In the genomic region with DNA sequence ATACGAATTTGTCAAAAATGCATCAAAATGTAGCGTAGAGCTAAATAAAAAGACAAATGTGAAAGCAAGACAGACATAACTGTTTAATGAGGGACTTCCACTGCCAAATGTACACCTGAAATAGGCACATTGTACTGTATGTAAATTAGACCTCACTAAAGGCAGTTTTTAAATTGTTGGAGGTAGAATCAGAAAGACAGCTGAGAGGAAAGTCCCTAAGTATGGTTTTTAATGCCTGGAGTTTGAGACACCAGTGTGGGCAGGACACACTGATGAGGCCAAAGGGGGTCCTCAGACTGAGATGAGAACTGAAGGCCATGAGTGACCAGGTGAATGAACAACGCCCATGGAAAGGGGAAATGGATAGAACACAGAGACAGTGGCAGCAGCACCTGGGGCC, we compare ENCODE assay signal across 17 cellular contexts. TPM values are rescaled to one million over a fixed set of nuclear protein-coding genes. Genes with fewer than 3 reads are reported as not detected.
A peak's percentile ranks its signal among the peaks of the same experiment; 100 is the strongest.
DNase-seq lines count a peak whose midpoint lies in the region; ATAC-seq and TF ChIP-seq lines count a peak whose summit lies in the region.
"Had no signal": no experiment of that assay in that cellular context is flagged by ENCODE, and none has a peak within 500 bp of the region (broad histone marks: within the 10 kb centered on the region; RNA-seq: fewer than 3 reads in every experiment).

No MANE protein-coding gene starts in this region.

- no peaks in the 10 kb centered on the region for H3K27me3 Mint-ChIP-seq in CD4-positive, alpha-beta memory T cell
- H3K27me3 Mint-ChIP-seq in dendritic cell treated with granulocyte-macrophage colony-stimulating factor and Interleukin-4, amounts not matched to agents 40 ng/mL and 50 ng/mL, for 4 days, result no peaks in the 10 kb centered on the region
- no peaks in the 10 kb centered on the region for H3K27me3 Mint-ChIP-seq in effector memory CD8-positive, alpha-beta T cell

- H3K9me3 ChIP-seq in CD4-positive, alpha-beta memory T cell (ENCODE audit: control insufficient read depth in 1 of 2, low read length in 2 of 2), result no peaks in the 10 kb centered on the region
- H3K9me3 ChIP-seq in prostate gland (no peaks in the 10 kb centered on the region), aorta (ENCODE audit: control insufficient read depth, low read length) (no peaks in the 10 kb centered on the region)
- H3K9me3 ChIP-seq: suprapubic skin had no signal

- H3K4me3 Mint-ChIP-seq in CD4-positive, alpha-beta memory T cell, result no peak overlapping the region
- H3K4me3 Mint-ChIP-seq in dendritic cell treated with granulocyte-macrophage colony-stimulating factor and Interleukin-4, amounts not matched to agents 40 ng/mL and 50 ng/mL, for 4 days, result no peak overlapping the region
- H3K4me3 Mint-ChIP-seq in effector memory CD8-positive, alpha-beta T cell, result peak overlapping the region in 1 of 2 donors; percentile 33

- H3K9ac ChIP-seq in KMS-11, result no peak overlapping the region
- H3K9ac ChIP-seq: parathyroid adenoma had no signal

- H3K4me3 ChIP-seq in CD4-positive, alpha-beta memory T cell (ENCODE audit: low read length in 2 of 2), result no peak overlapping the region
- H3K4me3 ChIP-seq in KMS-11 (IDR thresholded peaks at IDR 0.05; ENCODE audit: insufficient read depth, low read depth, low read length), result no peak overlapping the region
- H3K4me3 ChIP-seq in prostate gland, result no peak overlapping the region
- no peak overlapping the region for H3K4me3 ChIP-seq in aorta (ENCODE audit: low read length in 2 of 2)
- H3K4me3 ChIP-seq: K562, suprapubic skin had no signal

- no peak overlapping the region for H2AFZ ChIP-seq in KMS-11 (ENCODE audit: low read depth)
- H2AFZ ChIP-seq: parathyroid adenoma had no signal

- peaks cover 16% of the 10 kb centered on the region for H4K20me1 ChIP-seq in KMS-11 (ENCODE audit: insufficient read depth)

- POLR2A ChIA-PET in CD4-positive, alpha-beta memory T cell (lab: Charles Lee; ENCODE audit: partially characterized antibody), result interaction anchor here (0.9 kb wide), 1 partner anchor 36 kb away, joined by 3 read pairs; no protein-coding TSS in a partner anchor

- 83% methylated on average over 3 of the region's 3 CpGs for WGBS in prostate gland
- 92 to 95% methylated on average over 3 of the region's 3 CpGs for WGBS in aorta, 2 donors

- peak overlapping the region in 4 of 7 donors; percentile 8 to 78 (median 67) for H3K27ac Mint-ChIP-seq in CD4-positive, alpha-beta memory T cell
- peak overlapping the region; percentile 8 for H3K27ac Mint-ChIP-seq in dendritic cell treated with granulocyte-macrophage colony-stimulating factor and Interleukin-4, amounts not matched to agents 40 ng/mL and 50 ng/mL, for 4 days
- peak overlapping the region in 1 of 2 donors; percentile 59 for H3K27ac Mint-ChIP-seq in effector memory CD8-positive, alpha-beta T cell

- H3K4me1 ChIP-seq in CD4-positive, alpha-beta memory T cell (ENCODE audit: insufficient read depth, low read length), result peaks cover 14% of the 10 kb centered on the region
- peaks cover 93% of the 10 kb centered on the region for H3K4me1 ChIP-seq in KMS-11 (ENCODE audit: low read depth, poor library complexity, severe bottlenecking)
- H3K4me1 ChIP-seq in prostate gland (replicated peaks), result peaks cover 17% of the 10 kb centered on the region
- H3K4me1 ChIP-seq in aorta (ENCODE audit: control insufficient read depth in 1 of 2, insufficient read depth in 2 of 2, low read length in 2 of 2), result no peaks in the 10 kb centered on the region

- TF ChIP-seq CTCF in KMS-11 (conservative IDR thresholded peaks at IDR 0.05; ENCODE audit: low read depth, low read length) (no peak), prostate gland (IDR thresholded peaks at IDR 0.05) (no peak)

- no peak overlapping the region for H3K27ac ChIP-seq in CD4-positive, alpha-beta memory T cell (ENCODE audit: low read depth, low read length)
- H3K27ac ChIP-seq in KMS-11 (no peak overlapping the region; the same call in 1 of the 2 replicates), prostate gland (peak overlapping the region; percentile 5 to 83), aorta (ENCODE audit: low read depth in 1 of 2, low read length in 2 of 2) (no peak overlapping the region)
- H3K27ac ChIP-seq: parathyroid adenoma, suprapubic skin had no signal

- ATAC-seq in HG02798 (IDR thresholded peaks at IDR 0.05; ENCODE audit: poor library complexity, unreplicated experiment), result no peak
- ATAC-seq in aorta (ENCODE audit: low FRiP score), result no peak
- ATAC-seq in effector memory CD8-positive, alpha-beta T cell (replicated peaks), result no peak

- H3K79me2 ChIP-seq in KMS-11 (ENCODE audit: insufficient read depth, low read depth), result peaks cover 99% of the 10 kb centered on the region

- H3K4me2 ChIP-seq in KMS-11, result peak overlapping the region; percentile 15; the same call in 1 of the 2 replicates

- H3K4me1 Mint-ChIP-seq in CD4-positive, alpha-beta memory T cell, result peaks cover 19 to 57% (median 35%) of the 10 kb centered on the region in 4 donors
- H3K4me1 Mint-ChIP-seq in dendritic cell treated with granulocyte-macrophage colony-stimulating factor and Interleukin-4, amounts not matched to agents 40 ng/mL and 50 ng/mL, for 4 days (ENCODE audit: low read depth), result peaks cover 40% of the 10 kb centered on the region
- H3K4me1 Mint-ChIP-seq in effector memory CD8-positive, alpha-beta T cell (ENCODE audit: low read depth in 2 of 2), result peaks cover 39 to 40% of the 10 kb centered on the region in 2 donors

- intact Hi-C loops in CD4-positive, alpha-beta memory T cell (cut with micrococcal nuclease), result no loop called here
- intact Hi-C loops in dendritic cell treated with granulocyte-macrophage colony-stimulating factor and Interleukin-4, amounts not matched to agents 40 ng/mL and 50 ng/mL, for 4 days (cut with micrococcal nuclease), result no loop called here
- intact Hi-C loops in prostate gland (cut with DNase I), result no loop called here
- intact Hi-C loops in aorta (cut with DNase I), result no loop called here

- no peak for DNase-seq in CD4-positive, alpha-beta memory T cell
- DNase-seq in prostate gland (ENCODE audit: low spot score) (no peak), aorta (no peak)
- DNase-seq in stimulated activated CD4-positive, alpha-beta T cell treated with anti-CD3 and anti-CD28 coated beads, Interleukin-12 subunit alpha, Interleukin-12 subunit beta, amount 100 ng/mL, for 4 hours, result no peak
- no peak for DNase-seq in effector memory CD8-positive, alpha-beta T cell
- DNase-seq: activated CD4-positive, alpha-beta T cell treated with anti-CD3 and anti-CD28 coated beads for 1 hour; activated gamma-delta T cell; left cardiac atrium; NCI-H2081; NK-92 treated with Interleukin-12 subunit alpha and Interleukin-12 subunit beta, amount 100 ng/mL, for 24 hours; stimulated activated CD4-positive, alpha-beta T cell treated with anti-CD3 and anti-CD28 coated beads, Interleukin-2, amount 100 ng/mL, for 48 hours had no signal

- TF ChIP-seq POLR2A in prostate gland (IDR thresholded peaks at IDR 0.05), result no peak

- H3K36me3 Mint-ChIP-seq in CD4-positive, alpha-beta memory T cell, result peaks cover 0 to 14% of the 10 kb centered on the region in 2 donors
- peaks cover 23% of the 10 kb centered on the region for H3K36me3 Mint-ChIP-seq in dendritic cell treated with granulocyte-macrophage colony-stimulating factor and Interleukin-4, amounts not matched to agents 40 ng/mL and 50 ng/mL, for 4 days (ENCODE audit: low read depth)
- H3K36me3 Mint-ChIP-seq in effector memory CD8-positive, alpha-beta T cell (ENCODE audit: insufficient read depth), result peaks cover 27% of the 10 kb centered on the region

- no peaks in the 10 kb centered on the region for H3K9me3 Mint-ChIP-seq in CD4-positive, alpha-beta memory T cell
- H3K9me3 Mint-ChIP-seq in dendritic cell treated with granulocyte-macrophage colony-stimulating factor and Interleukin-4, amounts not matched to agents 40 ng/mL and 50 ng/mL, for 4 days, result no peaks in the 10 kb centered on the region
- no peaks in the 10 kb centered on the region for H3K9me3 Mint-ChIP-seq in effector memory CD8-positive, alpha-beta T cell

- CTCF ChIA-PET in CD4-positive, alpha-beta memory T cell (lab: Charles Lee; ENCODE audit: partially characterized antibody), result no interaction called here

- no peaks in the 10 kb centered on the region for H3K27me3 ChIP-seq in CD4-positive, alpha-beta memory T cell (ENCODE audit: insufficient read depth, low read length)
- H3K27me3 ChIP-seq in KMS-11 (ENCODE audit: insufficient read depth, low read depth) (no peaks in the 10 kb centered on the region), prostate gland (replicated peaks; ENCODE audit: insufficient read depth) (no peaks in the 10 kb centered on the region), aorta (ENCODE audit: control insufficient read depth in 1 of 2, insufficient read depth in 2 of 2, low read length in 1 of 2) (no peaks in the 10 kb centered on the region)
- H3K27me3 ChIP-seq: suprapubic skin had no signal

- H3K36me3 ChIP-seq in CD4-positive, alpha-beta memory T cell (ENCODE audit: insufficient read depth, low read length), result no peaks in the 10 kb centered on the region
- no peaks in the 10 kb centered on the region for H3K36me3 ChIP-seq in KMS-11 (ENCODE audit: insufficient read depth)
- H3K36me3 ChIP-seq in prostate gland, result no peaks in the 10 kb centered on the region
- H3K36me3 ChIP-seq in aorta (ENCODE audit: control insufficient read depth in 1 of 2, insufficient read depth in 2 of 2, low read length in 1 of 2), result no peaks in the 10 kb centered on the region

RNA-seq across cellular contexts. Expression of gene MED26, which starts 22.9 kb away (rescaled TPM):
- total RNA-seq in CD4-positive, alpha-beta memory T cell, result 10 to 100 TPM; 17.8 to 18.6 TPM
- 1 to 10 TPM; 3.3 to 4.6 TPM for polyA plus RNA-seq in CD4-positive, alpha-beta memory T cell
- 10 to 100 TPM; 13.5 to 29.9 TPM for total RNA-seq in prostate gland
- total RNA-seq in aorta, result 1 to 10 TPM; 8.0 to 8.4 TPM
- polyA plus RNA-seq in aorta, result 1 to 10 TPM in 1 of 2 donors, under 1 TPM in 1; 0.75 to 2.6 TPM

RNA-seq across cellular contexts. Expression of gene SLC35E1, which starts 32.9 kb away (rescaled TPM):
- total RNA-seq in CD4-positive, alpha-beta memory T cell, result 10 to 100 TPM; 38.8 TPM
- 10 to 100 TPM; 15.3 to 31.8 TPM for polyA plus RNA-seq in CD4-positive, alpha-beta memory T cell
- total RNA-seq in prostate gland (10 to 100 TPM; 42.0 to 69.1 TPM), aorta (10 to 100 TPM; 33.9 to 37.7 TPM)
- polyA plus RNA-seq in aorta, result 10 to 100 TPM; 22.5 to 24.5 TPM

RNA-seq across cellular contexts. Expression of gene SMIM7, which starts 54.8 kb away (rescaled TPM):
- 10 to 100 TPM; 89.3 to 94.1 TPM for total RNA-seq in CD4-positive, alpha-beta memory T cell
- polyA plus RNA-seq in CD4-positive, alpha-beta memory T cell, result 10 to 100 TPM; 59.6 to 66.9 TPM
- total RNA-seq in prostate gland, result 100 to 1,000 TPM; 146 to 171 TPM
- total RNA-seq in aorta, result 10 to 100 TPM; 46.9 to 70.8 TPM
- polyA plus RNA-seq in aorta, result 100 to 1,000 TPM in 1 of 2 donors, 10 to 100 TPM in 1; 92.7 to 114 TPM

RNA-seq across cellular contexts. Expression of gene TMEM38A, which starts 55.8 kb away (rescaled TPM):
- total RNA-seq in CD4-positive, alpha-beta memory T cell, result under 1 TPM; 0.67 to 0.99 TPM
- polyA plus RNA-seq in CD4-positive, alpha-beta memory T cell, result 1 to 10 TPM in 1 of 2 donors, under 1 TPM in 1; 0.22 to 1.2 TPM
- total RNA-seq in prostate gland, result 10 to 100 TPM; 11.7 to 20.6 TPM
- 1 to 10 TPM; 3.6 to 5.8 TPM for total RNA-seq in aorta
- 1 to 10 TPM; 3.7 to 8.5 TPM for polyA plus RNA-seq in aorta

Comparison
In these comparisons a context has a peak if more than half of its experiments do, and no peak if none do; other contexts are left out.
1. H3K27ac ChIP-seq: peak in prostate gland (2 of 2); none in CD4-positive, alpha-beta memory T cell (single experiment), KMS-11 (single experiment) and aorta (0 of 2).